In genomic region chr1:147800852-147801251, GRCh38 we compare ENCODE assay signal across 23 cellular contexts. TPM values are rescaled to one million over a fixed set of nuclear protein-coding genes. Genes with fewer than 3 reads are reported as not detected.
"Had no signal": no experiment of that assay in that cellular context is flagged by ENCODE, and none has a peak within 500 bp of the region (broad histone marks: within the 10 kb centered on the region; RNA-seq: fewer than 3 reads in every experiment).

No MANE protein-coding gene starts in this region.

- H3K36me3 ChIP-seq: brain microvascular endothelial cell had no signal

- ATAC-seq: activated CD4-positive, CD25-positive, alpha-beta regulatory T cell treated with anti-CD3 and anti-CD28 coated beads, Interleukin-2, amount 50 U/mL, for 24 hours; activated CD8-positive, alpha-beta T cell treated with anti-CD3 and anti-CD28 coated beads for 36 hours; activated T-cell treated with anti-CD3 and anti-CD28 coated beads, Interleukin-2, amount 50 U/mL, for 72 hours; T-cell had no signal

- H3K4me3 ChIP-seq: PC-9, SK-N-MC had no signal

- DNase-seq: activated CD4-positive, alpha-beta T cell treated with anti-CD3 and anti-CD28 coated beads for 4 hours; activated CD8-positive, alpha-beta memory T cell treated with anti-CD3 and anti-CD28 coated beads, Interleukin-2, amount 50 U/mL, for 4 hours; activated CD8-positive, alpha-beta T cell treated with anti-CD3 and anti-CD28 coated beads for 36 hours; activated gamma-delta T cell treated with Interleukin-2 at 50 U/mL for 16 hours; activated naive CD4-positive, alpha-beta T cell treated with anti-CD3 and anti-CD28 coated beads, Interleukin-2, amount 10 ng/mL, durations not matched to agents 7 days and 5 days; activated naive CD8-positive, alpha-beta T cell treated with anti-CD3 and anti-CD28 coated beads for 36 hours; activated T-cell treated with anti-CD3 and anti-CD28 coated beads, Interleukin-2, amount 50 U/mL, for 72 hours; brain microvascular endothelial cell; caudate nucleus; NCI-H1092; NCI-H1417 treated with DMSO at 0.1 percent for 48 hours; NCI-H1694 treated with DMSO at 0.1 percent for 48 hours; NCI-H2081; NCI-H446; NCI-H524; PC-9; T-cell; T-helper 2 cell; T1000 had no signal

- H3K27me3 ChIP-seq: brain microvascular endothelial cell had no signal

- H3K9ac ChIP-seq: KMS-11 had no signal

- H2AFZ ChIP-seq: PC-9 had no signal

- H3K27ac ChIP-seq: brain microvascular endothelial cell, KMS-11, PC-9, SK-N-MC had no signal

- H3K4me2 ChIP-seq: KMS-11, PC-9 had no signal

RNA-seq across cellular contexts. Expression of gene GJA5, which starts 40.5 kb away (rescaled TPM):
- total RNA-seq: activated CD8-positive, alpha-beta T cell treated with anti-CD3 and anti-CD28 coated beads for 36 hours; activated naive CD8-positive, alpha-beta T cell treated with anti-CD3 and anti-CD28 coated beads for 36 hours; activated T-cell treated with anti-CD3 and anti-CD28 coated beads, Interleukin-2, amount 50 U/mL, for 72 hours; activated T-helper 2 cell treated with anti-CD3 and anti-CD28 coated beads, Interferon-gamma antibody, Interleukin-2, Interleukin-4, amounts not matched to agents 10 μg/mL and 5 μg/mL and 100 μg/mL, durations not matched to agents 14 hours and 24 hours and 36 hours; T-cell had no signal
